ENCODE assay signal across 8 cellular contexts in genomic region chrX:9758239-9758638, GRCh38. TPM values are rescaled to one million over a fixed set of nuclear protein-coding genes. Genes with fewer than 3 reads are reported as not detected.
"Had no signal": no experiment of that assay in that cellular context is flagged by ENCODE, and none has a peak within 500 bp of the region (broad histone marks: within the 10 kb centered on the region; RNA-seq: fewer than 3 reads in every experiment).

No MANE protein-coding gene starts in this region.

- DNase-seq: GM23248, GOT3, H9, HCEC 1CT, HFFc6 had no signal

- H3K4me3 ChIP-seq: GM23248 had no signal

- H3K27ac ChIP-seq: GM23248, HL-60 had no signal

- H3K9ac ChIP-seq: GM23248 had no signal

- ATAC-seq: HepG2 had no signal

RNA-seq across cellular contexts. Expression of gene GPR143, which starts 7.4 kb away (rescaled TPM):
- total RNA-seq: GM23248, H4, HFFc6 had no signal
